ENCODE assay signal across 10 cellular contexts in genomic region chr16:12546918-12547607, GRCh38.
DNase-seq lines count a peak whose midpoint lies in the region; ATAC-seq and TF ChIP-seq lines count a peak whose summit lies in the region.
"Had no signal": no experiment of that assay in that cellular context is flagged by ENCODE, and none has a peak within 500 bp of the region (broad histone marks: within the 10 kb centered on the region; RNA-seq: fewer than 3 reads in every experiment).

No MANE protein-coding gene starts in this region.

- H3K9me3 ChIP-seq in hepatocyte (ENCODE audit: low read depth) = no peaks in the 10 kb centered on the region
- peaks cover 3% of the 10 kb centered on the region for H3K9me3 ChIP-seq in mammary epithelial cell (replicated peaks; ENCODE audit: insufficient read depth, low read length)
- H3K9me3 ChIP-seq: heart left ventricle had no signal

- H2AFZ ChIP-seq in hepatocyte (no peak overlapping the region), mammary epithelial cell (ENCODE audit: low read depth, low read length) (no peak overlapping the region)

- no peaks in the 10 kb centered on the region for H3K9me2 ChIP-seq in hepatocyte (replicated peaks; ENCODE audit: insufficient read depth)

- H3K27ac ChIP-seq in hepatocyte = no peak overlapping the region
- no peak overlapping the region for H3K27ac ChIP-seq in mammary epithelial cell (ENCODE audit: insufficient read depth, low read depth, low read length)
- H3K27ac ChIP-seq: heart left ventricle had no signal

- H3K4me3 ChIP-seq in hepatocyte (no peak overlapping the region), mammary epithelial cell (replicated peaks in 1 of 3; ENCODE audit: insufficient read depth in 1 of 3, low read depth in 2 of 3, low read length in 3 of 3) (no peak overlapping the region)
- H3K4me3 ChIP-seq: heart left ventricle had no signal

- TF ChIP-seq CTCF in hepatocyte (IDR thresholded peaks at IDR 0.05; ENCODE audit: poor library complexity) (no peak), mammary epithelial cell (conservative IDR thresholded peaks at IDR 0.05 in 1 of 2, IDR thresholded peaks at IDR 0.05 in 1 of 2; ENCODE audit: extremely low read depth in 1 of 2, insufficient read depth in 1 of 2, low read depth in 1 of 2, low read length in 2 of 2) (no peak)

- WGBS in hepatocyte (ENCODE audit: low lambda C conversion rate, missing lambda C conversion rate) = 78% methylated on average over 5 of the region's 5 CpGs
- 79% methylated on average over 5 of the region's 5 CpGs for WGBS in mammary epithelial cell (ENCODE audit: low coverage, missing lambda C conversion rate)

- no peak overlapping the region for H3K9ac ChIP-seq in mammary epithelial cell (ENCODE audit: insufficient read depth, low read length)

- BruUV-seq in mammary epithelial cell (replicated peaks; lab: Mats Ljungman, UMichigan) = no TSS peak

- H3K79me2 ChIP-seq in hepatocyte (no peaks in the 10 kb centered on the region), mammary epithelial cell (ENCODE audit: insufficient read depth, low read length) (no peaks in the 10 kb centered on the region)

- CTCF ChIA-PET in mammary epithelial cell (lab: Charles Lee; ENCODE audit: low non-redundant PET) = no interaction called here

- H4K20me1 ChIP-seq in hepatocyte (ENCODE audit: insufficient read depth, poor library complexity, severe bottlenecking) (no peaks in the 10 kb centered on the region), mammary epithelial cell (ENCODE audit: insufficient read depth, low read length) (no peaks in the 10 kb centered on the region)

- no peaks in the 10 kb centered on the region for H3K27me3 ChIP-seq in hepatocyte
- no peaks in the 10 kb centered on the region for H3K27me3 ChIP-seq in mammary epithelial cell (ENCODE audit: insufficient read depth, low read length)
- H3K27me3 ChIP-seq: heart left ventricle had no signal

- ATAC-seq in HG02973 (IDR thresholded peaks at IDR 0.05; ENCODE audit: unreplicated experiment) = peak; percentile 52

- H3K4me1 ChIP-seq in hepatocyte (ENCODE audit: insufficient read depth) (peaks cover 5% of the 10 kb centered on the region), mammary epithelial cell (ENCODE audit: insufficient read depth, low read length) (no peaks in the 10 kb centered on the region)

- dilution Hi-C loops in mammary epithelial cell (cut with HindIII; ENCODE audit: low sequenced_read_pairs) = no loop called here

- in situ Hi-C loops in mammary epithelial cell (cut with MboI; ENCODE audit: low sequenced_read_pairs in 2 of 2) = no loop called here

- intact Hi-C loops in mammary epithelial cell (cut with micrococcal nuclease) = no loop called here

- H3K36me3 ChIP-seq in hepatocyte (replicated peaks; ENCODE audit: insufficient read depth, low read depth) = no peaks in the 10 kb centered on the region
- no peaks in the 10 kb centered on the region for H3K36me3 ChIP-seq in mammary epithelial cell (ENCODE audit: insufficient read depth, low read length)
- H3K36me3 ChIP-seq: heart left ventricle had no signal

- DNase-seq in Daoy (ENCODE audit: low read depth) (peak; percentile 8), GM19238 (ENCODE audit: insufficient read length, low spot score) (peak; percentile 53), SKM-1 (lab: John Stamatoyannopoulos, UW; ENCODE audit: unreplicated experiment) (peak; percentile 32), DMS 273 (lab: John Stamatoyannopoulos, UW; ENCODE audit: unreplicated experiment) (no peak), LoVo (ENCODE audit: low spot score) (no peak), hepatocyte (ENCODE audit: low spot score) (no peak), mammary epithelial cell (no peak)
- DNase-seq: heart left ventricle, NCI-H446 had no signal

- H3K4me2 ChIP-seq in hepatocyte (no peak overlapping the region), mammary epithelial cell (ENCODE audit: insufficient read depth, low read depth, low read length) (no peak overlapping the region)

Comparison
In these comparisons a context has a peak if more than half of its experiments do, and no peak if none do; other contexts are left out.
1. DNase-seq: peak in Daoy (single experiment), GM19238 (single experiment) and SKM-1 (single experiment); none in DMS 273 (single experiment), LoVo (single experiment), hepatocyte (single experiment) and mammary epithelial cell (single experiment).